ENCODE assay signal across 8 cellular contexts in the genomic region with DNA sequence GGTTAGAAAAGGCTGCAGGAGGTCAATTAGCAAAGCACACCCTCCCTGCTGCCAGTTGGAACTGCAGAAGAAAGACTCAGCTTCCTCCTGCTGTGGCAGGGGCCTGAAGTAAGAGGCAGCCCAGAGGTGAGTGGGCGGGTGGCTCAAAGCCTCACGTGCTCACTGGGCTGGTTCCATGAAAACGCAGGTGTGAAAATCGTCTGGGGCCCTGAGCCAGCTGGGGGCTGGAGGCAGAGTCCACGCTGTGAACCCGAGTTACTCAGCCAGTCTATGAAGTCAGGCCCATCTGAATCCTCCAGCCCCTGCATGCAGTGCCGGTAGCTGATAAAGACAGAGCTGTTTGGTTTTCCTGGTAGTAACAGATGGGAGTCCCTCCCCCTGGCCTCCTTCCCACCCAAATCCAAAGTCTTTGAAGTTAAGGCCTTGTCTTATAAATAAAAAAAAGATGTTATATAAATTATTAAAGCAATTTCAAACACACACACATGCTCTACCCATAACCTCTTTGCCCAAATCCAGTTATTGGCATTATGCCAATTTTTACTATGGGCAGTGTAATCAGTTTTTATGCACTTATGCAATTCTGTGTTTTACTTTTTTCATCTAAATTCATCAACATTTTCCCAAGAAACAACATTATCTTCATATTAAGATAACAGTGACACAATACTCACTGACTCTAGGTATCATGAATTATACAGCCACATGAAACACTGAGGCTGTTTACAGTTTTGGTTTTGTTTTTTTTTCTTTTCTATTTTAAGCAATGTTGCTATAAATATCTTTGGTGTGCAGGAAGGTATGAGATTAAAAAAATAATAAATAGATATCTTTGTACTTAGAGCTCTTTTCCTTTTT. TPM values are rescaled to one million over a fixed set of nuclear protein-coding genes. Genes with fewer than 3 reads are reported as not detected.
DNase-seq lines count a peak whose midpoint lies in the region; ATAC-seq and TF ChIP-seq lines count a peak whose summit lies in the region.

No MANE protein-coding gene starts in this region.

- peaks cover 24% of the 10 kb centered on the region for H3K4me1 Mint-ChIP-seq in progenitor cell of endocrine pancreas (ENCODE audit: low read depth)

- peak overlapping the region in 1 of 10 experiments; percentile 10; a peak in 2 of 20 replicates for H3K4me3 ChIP-seq in BLaER1 treated with 17β-estradiol and CSF1 and Interleukin-3, amounts not matched to agents 10 nM and 100 nM
- H3K4me3 ChIP-seq in fibroblast of pulmonary artery (replicated peaks; ENCODE audit: low read depth, low read length): no peak overlapping the region

- H3K27me3 ChIP-seq in BLaER1 treated with 17β-estradiol and CSF1 and Interleukin-3, amounts not matched to agents 10 nM and 100 nM: no peaks in the 10 kb centered on the region

- H3K4me1 ChIP-seq in BLaER1 treated with 17β-estradiol and CSF1 and Interleukin-3, amounts not matched to agents 10 nM and 100 nM: peaks cover 89 to 100% (median 97%) of the 10 kb centered on the region in 10 experiments

- DNase-seq in NCI-H82 treated with DMSO at 0.1 percent for 48 hours (lab: John Stamatoyannopoulos, UW; ENCODE audit: unreplicated experiment) (peak; percentile 24), fibroblast of pulmonary artery (ENCODE audit: low read depth) (peak; percentile 78), progenitor cell of endocrine pancreas (ENCODE audit: low spot score, unreplicated experiment) (no peak), NCI-H1436 treated with DMSO at 0.1 percent for 48 hours (lab: John Stamatoyannopoulos, UW) (no peak)
- DNase-seq in activated T-cell treated with anti-CD3 and anti-CD28 coated beads, Interleukin-2, amount 50 U/mL, for 48 hours: peak; percentile 83 to 86

- ATAC-seq in GM18909 (IDR thresholded peaks at IDR 0.05; ENCODE audit: poor library complexity, unreplicated experiment) (peak; percentile 58), HG03108 (IDR thresholded peaks at IDR 0.05; ENCODE audit: unreplicated experiment) (peak; percentile 49)

- peaks cover 0 to 17% (median 3%) of the 10 kb centered on the region in 11 experiments; a peak in 5 of 22 replicates for H3K36me3 ChIP-seq in BLaER1 treated with 17β-estradiol and CSF1 and Interleukin-3, amounts not matched to agents 10 nM and 100 nM

- TF ChIP-seq CTCF in fibroblast of pulmonary artery (IDR thresholded peaks at IDR 0.05; ENCODE audit: low read length, missing control alignments): no peak
- TF ChIP-seq CTCF in progenitor cell of endocrine pancreas (IDR thresholded peaks at IDR 0.05; ENCODE audit: unreplicated experiment): no peak

- H3K9me3 Mint-ChIP-seq in progenitor cell of endocrine pancreas (ENCODE audit: low read depth): no peaks in the 10 kb centered on the region

- H3K27ac Mint-ChIP-seq in progenitor cell of endocrine pancreas: peak overlapping the region; percentile 85

- peak overlapping the region; percentile 86 to 99 (median 91) for H3K4me2 ChIP-seq in BLaER1 treated with 17β-estradiol and CSF1 and Interleukin-3, amounts not matched to agents 10 nM and 100 nM

- no peaks in the 10 kb centered on the region for H3K36me3 Mint-ChIP-seq in progenitor cell of endocrine pancreas (ENCODE audit: insufficient read depth)

- H3K4me3 Mint-ChIP-seq in progenitor cell of endocrine pancreas (ENCODE audit: low read depth): no peak overlapping the region

- peaks cover 54 to 95% (median 78%) of the 10 kb centered on the region in 11 experiments; a peak in 21 of 22 replicates for H4K20me1 ChIP-seq in BLaER1 treated with 17β-estradiol and CSF1 and Interleukin-3, amounts not matched to agents 10 nM and 100 nM

- no peaks in the 10 kb centered on the region for H3K9me3 ChIP-seq in BLaER1 treated with 17β-estradiol and CSF1 and Interleukin-3, amounts not matched to agents 10 nM and 100 nM (replicated peaks in 1 of 11)

- peak overlapping the region; percentile 34 to 72 (median 60); a peak in 16 of 22 replicates for H3K9ac ChIP-seq in BLaER1 treated with 17β-estradiol and CSF1 and Interleukin-3, amounts not matched to agents 10 nM and 100 nM

- no peaks in the 10 kb centered on the region for H3K27me3 Mint-ChIP-seq in progenitor cell of endocrine pancreas

- peak overlapping the region; percentile 27 to 78 (median 73); a peak in 21 of 22 replicates for H3K27ac ChIP-seq in BLaER1 treated with 17β-estradiol and CSF1 and Interleukin-3, amounts not matched to agents 10 nM and 100 nM

RNA-seq across cellular contexts. Expression of a gene that starts 57.9 kb away (rescaled TPM):
- 52.7 and 59.0 TPM in 2 replicates for total RNA-seq in progenitor cell of endocrine pancreas

Comparison
In these comparisons a context has a peak if more than half of its experiments do, and no peak if none do; other contexts are left out.
1. DNase-seq: peak in NCI-H82 treated with DMSO at 0.1 percent for 48 hours (single experiment), activated T-cell treated with anti-CD3 and anti-CD28 coated beads, Interleukin-2, amount 50 U/mL, for 48 hours (2 of 2) and fibroblast of pulmonary artery (single experiment); none in progenitor cell of endocrine pancreas (single experiment) and NCI-H1436 treated with DMSO at 0.1 percent for 48 hours (single experiment).